22 cellular contexts compared by ENCODE assay signal in genomic region chr3:175127075-175127662, GRCh38.
"Had no signal": no experiment of that assay in that cellular context is flagged by ENCODE, and none has a peak within 500 bp of the region (broad histone marks: within the 10 kb centered on the region; RNA-seq: fewer than 3 reads in every experiment).

No MANE protein-coding gene starts in this region.

- DNase-seq: effector memory CD4-positive, alpha-beta T cell; foreskin keratinocyte; heart left ventricle; kidney; natural killer cell; occipital lobe; ovary; psoas muscle; right cardiac atrium; spleen; stimulated activated CD4-positive, alpha-beta T cell treated with anti-CD3 and anti-CD28 coated beads, Interleukin-4, amount 100 ng/mL, for 4 hours; stimulated activated naive CD8-positive, alpha-beta T cell treated with anti-CD3 and anti-CD28 coated beads, Interleukin-15, Interleukin-2, amounts not matched to agents 100 U/mL and 50 U/mL, for 24 hours; substantia nigra; testis; tibial artery had no signal

- H3K27ac ChIP-seq: esophagus muscularis mucosa, foreskin keratinocyte, gastroesophageal sphincter, heart left ventricle, hepatocyte, ovary, psoas muscle, skin epidermis, spleen, testis, tibial artery had no signal

- ATAC-seq: foreskin keratinocyte; gastroesophageal sphincter; heart left ventricle; left lobe of liver; natural killer cell; psoas muscle; right cardiac atrium; stimulated activated memory B cell treated with anti-CD40 and anti-IgM and Interleukin-4, amounts not matched to agents 10 μg/mL and 1 μg/mL and 100 μg/mL, for 72 hours; stimulated activated naive CD8-positive, alpha-beta T cell treated with anti-CD3 and anti-CD28 coated beads, Interleukin-15, Interleukin-2, amounts not matched to agents 100 U/mL and 50 U/mL, for 24 hours had no signal

- H3K27me3 ChIP-seq: esophagus muscularis mucosa, foreskin keratinocyte, gastroesophageal sphincter, heart left ventricle, hepatocyte, ovary, spleen, testis, tibial artery had no signal

- H3K79me2 ChIP-seq: hepatocyte had no signal

- H3K4me1 ChIP-seq: esophagus muscularis mucosa, foreskin keratinocyte, gastroesophageal sphincter, heart left ventricle, psoas muscle, spleen, testis, tibial artery had no signal

- H3K9me3 ChIP-seq: ovary, testis had no signal

- H3K4me2 ChIP-seq: hepatocyte had no signal

- H2AFZ ChIP-seq: hepatocyte had no signal

- H3K36me3 ChIP-seq: esophagus muscularis mucosa, gastroesophageal sphincter, heart left ventricle, ovary, spleen, tibial artery had no signal

- H3K4me3 ChIP-seq: esophagus muscularis mucosa, gastroesophageal sphincter, heart left ventricle, hepatocyte, lung, ovary, psoas muscle, skin epidermis, spleen, testis, tibial artery had no signal
